38 cellular contexts compared by ENCODE assay signal in the genomic region with DNA sequence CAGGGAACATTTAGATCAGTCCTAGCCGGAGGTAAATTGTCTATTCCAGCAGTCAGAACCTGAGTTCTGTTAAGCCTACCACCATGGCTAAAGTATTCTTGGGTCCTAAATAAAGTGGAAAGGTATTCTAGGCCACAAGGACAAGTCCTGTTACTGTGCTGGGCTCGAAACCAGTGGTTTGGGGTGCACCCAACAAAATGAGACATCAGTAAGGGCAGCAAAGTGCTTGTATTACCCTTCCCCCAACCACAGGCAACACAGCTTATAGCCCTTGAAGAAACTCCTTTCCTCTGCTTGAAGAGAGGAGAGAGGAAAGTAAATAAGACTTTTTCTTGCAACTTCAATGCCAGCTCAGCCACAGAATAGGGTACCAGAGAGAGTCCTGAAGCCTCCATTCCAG.
"Had no signal": no experiment of that assay in that cellular context is flagged by ENCODE, and none has a peak within 500 bp of the region (broad histone marks: within the 10 kb centered on the region; RNA-seq: fewer than 3 reads in every experiment).

No MANE protein-coding gene starts in this region.

- H3K27me3 ChIP-seq: adrenal gland, ascending aorta, brain microvascular endothelial cell, cardiac muscle cell had no signal

- H3K36me3 ChIP-seq: adrenal gland, ascending aorta, brain microvascular endothelial cell, cardiac muscle cell had no signal

- H3K4me1 ChIP-seq: adrenal gland, ascending aorta had no signal

- H3K27ac ChIP-seq: adrenal gland, ascending aorta, brain microvascular endothelial cell, cardiac muscle cell, VCaP had no signal

- H3K27me3 Mint-ChIP-seq: activated B cell treated with CpG ODN at 0.5 μM for 24 hours; activated CD4-positive, alpha-beta memory T cell treated with anti-CD3 and anti-CD28 coated beads for 36 hours; activated CD4-positive, alpha-beta T cell treated with anti-CD3 and anti-CD28 coated beads, Interleukin-2, amount 10 ng/mL, durations not matched to agents 24 days and 14 days; activated CD8-positive, alpha-beta T cell treated with anti-CD3 and anti-CD28 coated beads for 36 hours; activated naive CD8-positive, alpha-beta T cell treated with anti-CD3 and anti-CD28 coated beads for 36 hours; activated T-helper 17 cell treated with anti-CD3 and anti-CD28 coated beads, Interleukin-2, amount 50 U/mL, for 72 hours; central memory CD8-positive, alpha-beta T cell had no signal

- H3K4me3 ChIP-seq: adrenal gland, ascending aorta, cardiac muscle cell had no signal

- FAIRE-seq: bronchial epithelial cell, TTC549 had no signal

- H3K4me1 Mint-ChIP-seq: activated B cell treated with CpG ODN at 0.5 μM for 24 hours; activated CD4-positive, alpha-beta T cell treated with anti-CD3 and anti-CD28 coated beads, Interleukin-2, amount 10 ng/mL, durations not matched to agents 24 days and 14 days; activated naive CD8-positive, alpha-beta T cell treated with anti-CD3 and anti-CD28 coated beads for 36 hours; activated T-helper 17 cell treated with anti-CD3 and anti-CD28 coated beads, Interleukin-2, amount 50 U/mL, for 72 hours; central memory CD8-positive, alpha-beta T cell had no signal

- H3K27ac Mint-ChIP-seq: activated B cell treated with CpG ODN at 0.5 μM for 24 hours; activated CD4-positive, alpha-beta memory T cell treated with anti-CD3 and anti-CD28 coated beads for 36 hours; activated CD4-positive, alpha-beta T cell treated with anti-CD3 and anti-CD28 coated beads, Interleukin-2, amount 10 ng/mL, durations not matched to agents 24 days and 14 days; activated CD8-positive, alpha-beta T cell treated with anti-CD3 and anti-CD28 coated beads for 36 hours; activated naive CD4-positive, alpha-beta T cell treated with anti-CD3 and anti-CD28 coated beads for 36 hours; activated naive CD4-positive, alpha-beta T cell treated with anti-CD3 and anti-CD28 coated beads, Interleukin-2, amount 50 U/mL, for 72 hours; activated naive CD8-positive, alpha-beta T cell treated with anti-CD3 and anti-CD28 coated beads for 36 hours; activated T-cell treated with anti-CD3 and anti-CD28 coated beads, Interleukin-2, amount 50 U/mL, for 72 hours; activated T-helper 1 cell treated with anti-CD3 and anti-CD28 coated beads, Interleukin-12 subunit alpha, Interleukin-12 subunit beta, Interleukin-2, Interleukin-4 antibody, amounts not matched to agents 30 ng/mL and 10 ng/mL and 1 ng/mL, durations not matched to agents 14 hours and 24 hours and 36 hours; activated T-helper 17 cell treated with anti-CD3 and anti-CD28 coated beads, Interleukin-2, amount 50 U/mL, for 72 hours; T-helper 1 cell treated with Interleukin-12 subunit alpha and Interleukin-12 subunit beta and Interleukin-4 antibody, amounts not matched to agents 30 μg/mL and 1 μg/mL, for 36 hours; T-helper 2 cell treated with Interferon-gamma antibody and Interleukin-4, amounts not matched to agents 5 μg/mL and 100 μg/mL, for 36 hours had no signal

- ATAC-seq: activated CD8-positive, alpha-beta T cell treated with anti-CD3 and anti-CD28 coated beads for 36 hours; activated naive CD4-positive, alpha-beta T cell treated with anti-CD3 and anti-CD28 coated beads, Interleukin-2, amount 50 U/mL, for 72 hours; activated T-cell treated with anti-CD3 and anti-CD28 coated beads, Interleukin-2, amount 50 U/mL, for 4 hours; activated T-cell treated with anti-CD3 and anti-CD28 coated beads, Interleukin-2, amount 50 U/mL, for 72 hours; activated T-helper 17 cell treated with anti-CD3 and anti-CD28 coated beads, Interleukin-2, amount 50 U/mL, for 72 hours had no signal

- H3K36me3 Mint-ChIP-seq: activated CD4-positive, alpha-beta memory T cell treated with anti-CD3 and anti-CD28 coated beads for 36 hours; activated naive CD4-positive, alpha-beta T cell treated with anti-CD3 and anti-CD28 coated beads, Interleukin-2, amount 50 U/mL, for 72 hours; activated naive CD8-positive, alpha-beta T cell treated with anti-CD3 and anti-CD28 coated beads for 36 hours had no signal

- DNase-seq: activated B cell treated with CpG ODN at 0.5 μM for 24 hours; activated CD4-positive, alpha-beta memory T cell treated with anti-CD3 and anti-CD28 coated beads for 36 hours; activated CD4-positive, alpha-beta T cell treated with anti-CD3 and anti-CD28 coated beads for 4 hours; activated CD4-positive, alpha-beta T cell treated with anti-CD3 and anti-CD28 coated beads, Interleukin-2, amount 10 ng/mL, durations not matched to agents 24 days and 14 days; activated CD4-positive, alpha-beta T cell treated with anti-CD3 and anti-CD28 coated beads, Interleukin-2, amount 50 U/mL, for 1 hour; activated CD4-positive, alpha-beta T cell treated with anti-CD3 and anti-CD28 coated beads, Interleukin-2, amount 50 U/mL, for 4 hours; activated CD4-positive, CD25-positive, alpha-beta regulatory T cell treated with anti-CD3 and anti-CD28 coated beads, Interleukin-2, amount 50 U/mL, for 72 hours; activated CD8-positive, alpha-beta memory T cell treated with anti-CD3 and anti-CD28 coated beads, Interleukin-2, amount 50 U/mL, for 4 hours; activated CD8-positive, alpha-beta T cell treated with anti-CD3 and anti-CD28 coated beads for 36 hours; activated effector memory CD4-positive, alpha-beta T cell treated with anti-CD3 and anti-CD28 coated beads, Interleukin-2, amount 50 U/mL, for 16 hours; activated gamma-delta T cell treated with Interleukin-2 at 50 U/mL for 16 hours; activated naive CD4-positive, alpha-beta T cell; activated naive CD4-positive, alpha-beta T cell treated with anti-CD3 and anti-CD28 coated beads for 36 hours; activated naive CD4-positive, alpha-beta T cell treated with anti-CD3 and anti-CD28 coated beads, Interleukin-2, amount 50 U/mL, for 16 hours; activated naive CD8-positive, alpha-beta T cell treated with anti-CD3 and anti-CD28 coated beads for 36 hours; activated T-cell treated with anti-CD3 and anti-CD28 coated beads for 4 hours; activated T-cell treated with anti-CD3 and anti-CD28 coated beads, Interleukin-2, amount 50 U/mL, for 1 hour; activated T-cell treated with anti-CD3 and anti-CD28 coated beads, Interleukin-2, amount 50 U/mL, for 4 hours; activated T-cell treated with anti-CD3 and anti-CD28 coated beads, Interleukin-2, amount 50 U/mL, for 72 hours; adrenal gland; amniotic stem cell; brain microvascular endothelial cell; caudate nucleus; cerebellar nuclear complex; T-helper 1 cell; T-helper 2 cell; T-helper 9 cell had no signal

- H3K9me3 Mint-ChIP-seq: T-helper 2 cell treated with Interferon-gamma antibody and Interleukin-4, amounts not matched to agents 5 μg/mL and 100 μg/mL, for 36 hours had no signal

- H3K4me3 Mint-ChIP-seq: activated B cell treated with CpG ODN at 0.5 μM for 24 hours; activated CD4-positive, alpha-beta memory T cell treated with anti-CD3 and anti-CD28 coated beads for 36 hours; activated CD4-positive, alpha-beta T cell treated with anti-CD3 and anti-CD28 coated beads, Interleukin-2, amount 10 ng/mL, durations not matched to agents 24 days and 14 days; activated CD8-positive, alpha-beta T cell treated with anti-CD3 and anti-CD28 coated beads for 36 hours; activated naive CD4-positive, alpha-beta T cell treated with anti-CD3 and anti-CD28 coated beads for 36 hours; activated naive CD8-positive, alpha-beta T cell treated with anti-CD3 and anti-CD28 coated beads for 36 hours; activated T-cell treated with anti-CD3 and anti-CD28 coated beads, Interleukin-2, amount 50 U/mL, for 4 hours; activated T-cell treated with anti-CD3 and anti-CD28 coated beads, Interleukin-2, amount 50 U/mL, for 72 hours; activated T-helper 1 cell treated with anti-CD3 and anti-CD28 coated beads, Interleukin-12 subunit alpha, Interleukin-12 subunit beta, Interleukin-2, Interleukin-4 antibody, amounts not matched to agents 30 ng/mL and 10 ng/mL and 1 ng/mL, durations not matched to agents 14 hours and 24 hours and 36 hours; activated T-helper 17 cell treated with anti-CD3 and anti-CD28 coated beads, Interleukin-2, amount 50 U/mL, for 72 hours; central memory CD8-positive, alpha-beta T cell; T-helper 1 cell treated with Interleukin-12 subunit alpha and Interleukin-12 subunit beta and Interleukin-4 antibody, amounts not matched to agents 30 μg/mL and 1 μg/mL, for 36 hours; T-helper 2 cell treated with Interferon-gamma antibody and Interleukin-4, amounts not matched to agents 5 μg/mL and 100 μg/mL, for 36 hours had no signal

- H3K9me3 ChIP-seq: adrenal gland had no signal
